In genomic region chr15:58330836-58331561, GRCh38 we compare ENCODE assay signal across 1 cellular context.
TF ChIP-seq lines count a peak whose summit lies in the region.

No MANE protein-coding gene starts in this region.

TF ChIP-seq in GM12878, 131 proteins besides CTCF, POLR2A, EP300 and RAD21 (continued from another document):
- no peak for TF ChIP-seq E2F8 (IDR thresholded peaks at IDR 0.05; ENCODE audit: low read depth, partially characterized antibody)
- TF ChIP-seq FOS (IDR thresholded peaks at IDR 0.05; ENCODE audit: borderline replicate concordance, extremely low read depth, insufficient read length), result no peak
- no peak for TF ChIP-seq JUND (IDR thresholded peaks at IDR 0.05; ENCODE audit: low read depth, low read length)
- TF ChIP-seq ATF7 (IDR thresholded peaks at IDR 0.05; ENCODE audit: low read depth), result no peak
- TF ChIP-seq, protein P1, sequence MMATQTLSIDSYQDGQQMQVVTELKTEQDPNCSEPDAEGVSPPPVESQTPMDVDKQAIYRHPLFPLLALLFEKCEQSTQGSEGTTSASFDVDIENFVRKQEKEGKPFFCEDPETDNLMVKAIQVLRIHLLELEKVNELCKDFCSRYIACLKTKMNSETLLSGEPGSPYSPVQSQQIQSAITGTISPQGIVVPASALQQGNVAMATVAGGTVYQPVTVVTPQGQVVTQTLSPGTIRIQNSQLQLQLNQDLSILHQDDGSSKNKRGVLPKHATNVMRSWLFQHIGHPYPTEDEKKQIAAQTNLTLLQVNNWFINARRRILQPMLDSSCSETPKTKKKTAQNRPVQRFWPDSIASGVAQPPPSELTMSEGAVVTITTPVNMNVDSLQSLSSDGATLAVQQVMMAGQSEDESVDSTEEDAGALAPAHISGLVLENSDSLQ (IDR thresholded peaks at IDR 0.05), result no peak
- TF ChIP-seq ZNF687 (IDR thresholded peaks at IDR 0.05), result no peak
- no peak for TF ChIP-seq HSF1 (IDR thresholded peaks at IDR 0.05; ENCODE audit: low read depth, low read length)
- TF ChIP-seq WRNIP1 (IDR thresholded peaks at IDR 0.05; ENCODE audit: borderline replicate concordance, low read depth, low read length), result no peak
